Comparison of ENCODE assay signal across 8 cellular contexts in the genomic region with DNA sequence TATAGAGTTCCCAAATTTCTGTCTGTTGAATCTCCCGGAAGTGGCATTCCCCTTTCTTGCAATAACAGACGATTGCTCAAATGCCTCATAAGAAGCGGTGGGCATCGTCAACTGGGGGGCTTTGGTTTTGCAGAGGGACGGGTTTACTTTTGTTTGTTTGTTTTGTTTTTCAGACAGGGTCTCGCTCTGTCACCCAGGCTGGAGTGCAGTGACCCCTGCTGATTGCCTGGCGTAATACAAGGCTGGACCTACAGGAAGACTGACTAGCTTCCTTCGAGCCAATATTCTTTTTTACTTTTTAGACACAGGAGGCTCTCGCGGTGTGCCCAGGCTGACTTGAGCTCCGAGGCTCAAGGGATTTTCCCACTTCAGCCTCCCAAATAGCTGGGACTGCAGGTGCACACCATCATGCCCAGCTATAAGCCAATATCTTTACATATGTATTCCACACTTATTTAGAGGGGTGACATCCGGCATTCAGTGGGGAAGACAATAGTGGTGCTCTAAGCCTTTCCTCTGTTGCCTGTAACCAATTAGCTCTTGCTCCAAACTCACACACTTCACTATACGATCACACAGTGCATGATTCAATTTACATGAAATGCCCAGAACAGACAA. TPM values are rescaled to one million over a fixed set of nuclear protein-coding genes. Genes with fewer than 3 reads are reported as not detected.
DNase-seq lines count a peak whose midpoint lies in the region; ATAC-seq and TF ChIP-seq lines count a peak whose summit lies in the region.
"Had no signal": no experiment of that assay in that cellular context is flagged by ENCODE, and none has a peak within 500 bp of the region (broad histone marks: within the 10 kb centered on the region; RNA-seq: fewer than 3 reads in every experiment).

No MANE protein-coding gene starts in this region.

- H3K9me3 Mint-ChIP-seq in activated CD4-positive, alpha-beta memory T cell treated with anti-CD3 and anti-CD28 coated beads for 36 hours = no peaks in the 10 kb centered on the region

- POLR2A ChIA-PET in activated CD4-positive, alpha-beta memory T cell treated with anti-CD3 and anti-CD28 coated beads for 36 hours (lab: Charles Lee) = interaction anchor here (0.6 kb wide), 1 partner anchor 1580 kb away, joined by 3 read pairs; no protein-coding TSS in a partner anchor

- no peak overlapping the region for H3K4me3 ChIP-seq in foreskin fibroblast (ENCODE audit: low read depth in 1 of 2, low read length in 2 of 2)

- no peak overlapping the region for H3K27ac Mint-ChIP-seq in activated CD4-positive, alpha-beta memory T cell treated with anti-CD3 and anti-CD28 coated beads for 36 hours
- H3K27ac Mint-ChIP-seq: activated naive CD8-positive, alpha-beta T cell had no signal

- in situ Hi-C loops in KBM-7 (cut with MboI; ENCODE audit: low pct_unique_long_range_greater_than_20kb, low sequenced_read_pairs) = loop anchor here (25.0 kb wide), 1 partner anchor 233 kb away; no protein-coding TSS in a partner anchor

- peak; percentile 73 for ATAC-seq in GM21576 (IDR thresholded peaks at IDR 0.05; ENCODE audit: unreplicated experiment)

- H3K36me3 Mint-ChIP-seq in activated CD4-positive, alpha-beta memory T cell treated with anti-CD3 and anti-CD28 coated beads for 36 hours = no peaks in the 10 kb centered on the region
- H3K36me3 Mint-ChIP-seq: activated naive CD8-positive, alpha-beta T cell had no signal

- intact Hi-C loops in activated CD4-positive, alpha-beta memory T cell treated with anti-CD3 and anti-CD28 coated beads for 36 hours (cut with micrococcal nuclease) = loop anchor here (1.0 to 10.0 kb wide), 3 partner anchors 185 to 329 kb away; a partner anchor contains a TSS

- CTCF ChIA-PET in activated CD4-positive, alpha-beta memory T cell treated with anti-CD3 and anti-CD28 coated beads for 36 hours (lab: Charles Lee) = interaction anchor here (0.5 to 5.5 kb wide), 15 partner anchors 10 to 576 kb away, joined by 3 to 55 read pairs (median 4); a partner anchor contains a TSS

- DNase-seq in KBM-7 = peak; percentile 51
- DNase-seq in activated CD4-positive, alpha-beta memory T cell treated with anti-CD3 and anti-CD28 coated beads for 36 hours = peak; percentile 67
- DNase-seq in foreskin fibroblast = peak in 1 of 2 donors; percentile 68
- DNase-seq in stimulated activated CD4-positive, alpha-beta T cell treated with anti-CD3 and anti-CD28 coated beads, Interleukin-15, amount 100 ng/mL, for 24 hours = peak; percentile 54
- DNase-seq in NCI-H1694 (lab: John Stamatoyannopoulos, UW) = no peak

- H3K4me3 Mint-ChIP-seq in activated CD4-positive, alpha-beta memory T cell treated with anti-CD3 and anti-CD28 coated beads for 36 hours = no peak overlapping the region
- H3K4me3 Mint-ChIP-seq: activated naive CD8-positive, alpha-beta T cell had no signal

- peaks cover 6% of the 10 kb centered on the region for H3K4me1 Mint-ChIP-seq in activated CD4-positive, alpha-beta memory T cell treated with anti-CD3 and anti-CD28 coated beads for 36 hours (ENCODE audit: low read depth)

- TF ChIP-seq CTCF in GM12874 (IDR thresholded peaks at IDR 0.05; ENCODE audit: insufficient read depth, low read depth, low read length) (peak; percentile 85), foreskin fibroblast (IDR thresholded peaks at IDR 0.05; ENCODE audit: low read depth, low read length) (peak; percentile 83)

- peaks cover 22% of the 10 kb centered on the region for H3K27me3 Mint-ChIP-seq in activated CD4-positive, alpha-beta memory T cell treated with anti-CD3 and anti-CD28 coated beads for 36 hours

RNA-seq across cellular contexts. Expression of a gene that starts 58.1 kb away (rescaled TPM):
- total RNA-seq in activated CD4-positive, alpha-beta memory T cell treated with anti-CD3 and anti-CD28 coated beads for 36 hours = 10 to 100 TPM; 17.2 to 21.4 TPM

RNA-seq across cellular contexts. Expression of a gene that starts 58.3 kb away (rescaled TPM):
- total RNA-seq in activated CD4-positive, alpha-beta memory T cell treated with anti-CD3 and anti-CD28 coated beads for 36 hours = 10 to 100 TPM; 13.4 to 16.2 TPM
